27 cellular contexts compared by ENCODE assay signal in genomic region chr9:90515550-90515949, GRCh38.
DNase-seq lines count a peak whose midpoint lies in the region; ATAC-seq, FAIRE-seq and TF ChIP-seq lines count a peak whose summit lies in the region.
"Had no signal": no experiment of that assay in that cellular context is flagged by ENCODE, and none has a peak within 500 bp of the region (broad histone marks: within the 10 kb centered on the region; RNA-seq: fewer than 3 reads in every experiment).

No MANE protein-coding gene starts in this region.

- H3K79me2 ChIP-seq in OCI-LY3 (ENCODE audit: low read length): no peaks in the 10 kb centered on the region

- H2AFZ ChIP-seq in OCI-LY3 (ENCODE audit: low read depth, low read length): peak overlapping the region; percentile 55; the same call in 1 of the 2 replicates

- H3K9me3 ChIP-seq in OCI-LY3 (ENCODE audit: insufficient read depth, low read length): no peaks in the 10 kb centered on the region
- H3K9me3 ChIP-seq: body of pancreas, left lung, right atrium auricular region, spleen, stomach, transverse colon had no signal

- TF ChIP-seq CTCF in OCI-LY3 (IDR thresholded peaks at IDR 0.05; ENCODE audit: low read depth, low read length): no peak

- no peak overlapping the region for H3K9ac ChIP-seq in OCI-LY3 (ENCODE audit: low read length)

- peak; percentile 40 for ATAC-seq in HG03432 (IDR thresholded peaks at IDR 0.05; ENCODE audit: unreplicated experiment)
- ATAC-seq: activated naive CD8-positive, alpha-beta T cell treated with anti-CD3 and anti-CD28 coated beads, Interleukin-2, amount 50 U/mL, for 24 hours; body of pancreas; left lung; natural killer cell; SK-N-SH treated with all-trans-retinoic acid at 6 μM for 48 hours had no signal

- H4K20me1 ChIP-seq in OCI-LY3 (ENCODE audit: insufficient read depth, low read length): no peaks in the 10 kb centered on the region

- peak overlapping the region; percentile 17; the same call in 1 of the 2 replicates for H3K27ac ChIP-seq in OCI-LY3 (ENCODE audit: low read length)
- H3K27ac ChIP-seq: body of pancreas, left lung, right atrium auricular region, spleen, stomach, transverse colon had no signal

- H3K4me3 ChIP-seq in OCI-LY3 (ENCODE audit: low read length): no peak overlapping the region
- H3K4me3 ChIP-seq: body of pancreas, left lung, right atrium auricular region, spleen, stomach, transverse colon had no signal

- H3K4me2 ChIP-seq in OCI-LY3 (ENCODE audit: low read length): peak overlapping the region; percentile 26

- FAIRE-seq in RCC 7860 (lab: Jason Lieb, UNC): no peak
- no peak for FAIRE-seq in HTR-8/SVneo (lab: Jason Lieb, UNC)
- FAIRE-seq: H1 had no signal

- peak; percentile 8 for DNase-seq in SKM-1 treated with dmso at 0.1 percent for 144 hours (lab: John Stamatoyannopoulos, UW; ENCODE audit: unreplicated experiment)
- no peak for DNase-seq in SKM-1 (lab: John Stamatoyannopoulos, UW; ENCODE audit: unreplicated experiment)
- DNase-seq in stimulated activated CD4-positive, alpha-beta T cell treated with anti-CD3 and anti-CD28 coated beads, Interleukin-4, amount 100 ng/mL, for 24 hours: no peak
- no peak for DNase-seq in NCI-H2196 treated with DMSO at 0.1 percent for 48 hours (lab: John Stamatoyannopoulos, UW; ENCODE audit: unreplicated experiment)
- DNase-seq in RCC 7860 (ENCODE audit: low spot score): no peak
- no peak for DNase-seq in HTR-8/SVneo (ENCODE audit: insufficient read length, low spot score)
- DNase-seq: activated B cell treated with CpG ODN at 0.5 μM for 24 hours; activated CD4-positive, alpha-beta memory T cell treated with anti-CD3 and anti-CD28 coated beads for 36 hours; activated effector memory CD4-positive, alpha-beta T cell treated with anti-CD3 and anti-CD28 coated beads, Interleukin-2, amount 50 U/mL, for 16 hours; activated naive CD8-positive, alpha-beta T cell treated with anti-CD3 and anti-CD28 coated beads, Interleukin-2, amount 50 U/mL, for 24 hours; body of pancreas; effector CD8-positive, alpha-beta T cell; erythroblast; foreskin fibroblast; left lung; natural killer cell; NCI-H1694; NCI-H2171; NCI-H774; spleen; stomach; transverse colon had no signal

- peaks cover 13% of the 10 kb centered on the region for H3K4me1 ChIP-seq in OCI-LY3 (ENCODE audit: low read length)
- H3K4me1 ChIP-seq: left lung, right atrium auricular region, spleen, transverse colon had no signal

- no peaks in the 10 kb centered on the region for H3K36me3 ChIP-seq in OCI-LY3 (replicated peaks; ENCODE audit: low read depth, low read length)
- H3K36me3 ChIP-seq: left lung, right atrium auricular region, spleen, stomach, transverse colon had no signal

- no peaks in the 10 kb centered on the region for H3K27me3 ChIP-seq in OCI-LY3 (ENCODE audit: low read depth, low read length)
- H3K27me3 ChIP-seq: body of pancreas, left lung, right atrium auricular region, spleen, stomach, transverse colon had no signal
